8 cellular contexts compared by ENCODE assay signal in genomic region chr17:18791402-18791801, GRCh38. TPM values are rescaled to one million over a fixed set of nuclear protein-coding genes. Genes with fewer than 3 reads are reported as not detected.
A peak's percentile ranks its signal among the peaks of the same experiment; 100 is the strongest.
DNase-seq lines count a peak whose midpoint lies in the region; ATAC-seq, FAIRE-seq and TF ChIP-seq lines count a peak whose summit lies in the region.
"Not testable (repeated sequence)": the region's sequence is repeated elsewhere in the genome, so short reads cannot be mapped to it uniquely, and the experiment has no call there.
"Had no signal": no experiment of that assay in that cellular context is flagged by ENCODE, and none has a peak within 500 bp of the region (broad histone marks: within the 10 kb centered on the region; RNA-seq: fewer than 3 reads in every experiment).

No MANE protein-coding gene starts in this region.

- not testable (repeated sequence) for H3K27me3 Mint-ChIP-seq in activated CD8-positive, alpha-beta T cell treated with anti-CD3 and anti-CD28 coated beads, Interleukin-2, amount 10 ng/mL, durations not matched to agents 7 days and 5 days (ENCODE audit: low read depth); central memory CD8-positive, alpha-beta T cell; naive B cell

- H3K9ac ChIP-seq in DND-41 (ENCODE audit: low read depth, low read length) = not testable (repeated sequence)

- H3K36me3 ChIP-seq in DND-41 (ENCODE audit: insufficient read depth, low read length); OCI-LY7 (ENCODE audit: insufficient read depth, low read length): not testable (repeated sequence)
- H3K36me3 ChIP-seq in left ventricle myocardium inferior = peaks cover 13% of the 10 kb centered on the region

- not testable (repeated sequence) for H3K27me3 ChIP-seq in DND-41 (ENCODE audit: insufficient read depth, low read length, poor library complexity); left ventricle myocardium inferior (ENCODE audit: low read depth)

- H3K9me3 Mint-ChIP-seq in activated CD8-positive, alpha-beta T cell treated with anti-CD3 and anti-CD28 coated beads, Interleukin-2, amount 10 ng/mL, durations not matched to agents 7 days and 5 days (ENCODE audit: insufficient read depth); central memory CD8-positive, alpha-beta T cell; naive B cell: not testable (repeated sequence)

- H3K9me2 ChIP-seq in OCI-LY7 (ENCODE audit: insufficient read depth, low read length) = not testable (repeated sequence)

- H3K79me2 ChIP-seq in DND-41 (ENCODE audit: insufficient read depth, low read length); OCI-LY7 (ENCODE audit: insufficient read depth, low read depth, low read length): not testable (repeated sequence)

- peaks cover 22% of the 10 kb centered on the region for H3K4me1 Mint-ChIP-seq in activated CD8-positive, alpha-beta T cell treated with anti-CD3 and anti-CD28 coated beads, Interleukin-2, amount 10 ng/mL, durations not matched to agents 7 days and 5 days (ENCODE audit: low read depth)
- H3K4me1 Mint-ChIP-seq in central memory CD8-positive, alpha-beta T cell = peaks cover 21% of the 10 kb centered on the region
- H3K4me1 Mint-ChIP-seq in naive B cell = peaks cover 3 to 24% (median 23%) of the 10 kb centered on the region in 3 donors

- not testable (repeated sequence) for H3K9me3 ChIP-seq in DND-41 (ENCODE audit: insufficient read depth, low read length, severe bottlenecking); OCI-LY7 (ENCODE audit: low read length); left ventricle myocardium inferior (replicated peaks)

- not testable (repeated sequence) for H3K4me1 ChIP-seq in DND-41 (ENCODE audit: insufficient read depth, low read length); OCI-LY7 (ENCODE audit: insufficient read depth, low read length, poor library complexity, severe bottlenecking); left ventricle myocardium inferior

- TF ChIP-seq POLR2A in H54 (IDR thresholded peaks at IDR 0.05; ENCODE audit: low read depth, low read length) = not testable (repeated sequence)

- POLR2A ChIA-PET in OCI-LY7 (lab: Charles Lee); activated CD8-positive, alpha-beta T cell treated with anti-CD3 and anti-CD28 coated beads, Interleukin-2, amount 10 ng/mL, durations not matched to agents 7 days and 5 days (lab: Charles Lee): not testable (repeated sequence)

- intact Hi-C loops in OCI-LY7 (cut with micrococcal nuclease; ENCODE audit: unreplicated experiment); left ventricle myocardium inferior (cut with micrococcal nuclease): not testable (repeated sequence)

- H3K27ac Mint-ChIP-seq in activated CD8-positive, alpha-beta T cell treated with anti-CD3 and anti-CD28 coated beads, Interleukin-2, amount 10 ng/mL, durations not matched to agents 7 days and 5 days; central memory CD8-positive, alpha-beta T cell (ENCODE audit: low read depth); naive B cell: not testable (repeated sequence)

- not testable (repeated sequence) for H3K4me3 ChIP-seq in DND-41 (ENCODE audit: low read depth in 1 of 2, low read length in 2 of 2); OCI-LY7 (ENCODE audit: low read depth, low read length, poor library complexity, severe bottlenecking); left ventricle myocardium inferior

- not testable (repeated sequence) for H3K4me3 Mint-ChIP-seq in activated CD8-positive, alpha-beta T cell treated with anti-CD3 and anti-CD28 coated beads, Interleukin-2, amount 10 ng/mL, durations not matched to agents 7 days and 5 days; central memory CD8-positive, alpha-beta T cell; naive B cell

- CTCF ChIA-PET in OCI-LY7 (lab: Charles Lee; ENCODE audit: unreplicated experiment); activated CD8-positive, alpha-beta T cell treated with anti-CD3 and anti-CD28 coated beads, Interleukin-2, amount 10 ng/mL, durations not matched to agents 7 days and 5 days (lab: Charles Lee): not testable (repeated sequence)

- BruUV-seq in OCI-LY7 (replicated peaks; lab: Mats Ljungman, UMichigan) = TSS peak; percentile 23

- not testable (repeated sequence) for DNase-seq in DND-41; H54 (ENCODE audit: insufficient read length, low spot score); OCI-LY7 (ENCODE audit: low spot score); activated CD8-positive, alpha-beta T cell treated with anti-CD3 and anti-CD28 coated beads, Interleukin-2, amount 10 ng/mL, durations not matched to agents 7 days and 5 days; central memory CD8-positive, alpha-beta T cell (ENCODE audit: low spot score in 2 of 2); left ventricle myocardium inferior; naive B cell

- not testable (repeated sequence) for H3K27ac ChIP-seq in DND-41 (ENCODE audit: low read length); OCI-LY7 (ENCODE audit: low read depth, low read length, poor library complexity, severe bottlenecking); left ventricle myocardium inferior (replicated peaks)

- peak; percentile 53; the same call in 2 of the 3 replicates for ATAC-seq in DND-41 (ENCODE audit: insufficient read depth, low read depth)
- peak; percentile 79 for ATAC-seq in activated CD8-positive, alpha-beta T cell treated with anti-CD3 and anti-CD28 coated beads, Interleukin-2, amount 10 ng/mL, durations not matched to agents 7 days and 5 days
- ATAC-seq in central memory CD8-positive, alpha-beta T cell (replicated peaks; ENCODE audit: extremely low read depth, poor library complexity, severe bottlenecking) = peak; percentile 60
- ATAC-seq in naive B cell (ENCODE audit: low read depth in 2 of 2) = peak; percentile 46 to 49

- not testable (repeated sequence) for H2AFZ ChIP-seq in DND-41 (ENCODE audit: low read depth, low read length); OCI-LY7 (ENCODE audit: low read length)

- H3K36me3 Mint-ChIP-seq in activated CD8-positive, alpha-beta T cell treated with anti-CD3 and anti-CD28 coated beads, Interleukin-2, amount 10 ng/mL, durations not matched to agents 7 days and 5 days (ENCODE audit: low read depth) = peaks cover 23% of the 10 kb centered on the region
- H3K36me3 Mint-ChIP-seq in central memory CD8-positive, alpha-beta T cell (ENCODE audit: insufficient read depth) = peaks cover 32% of the 10 kb centered on the region
- not testable (repeated sequence) for H3K36me3 Mint-ChIP-seq in naive B cell

- H4K20me1 ChIP-seq in DND-41 (ENCODE audit: insufficient read depth, low read length); OCI-LY7 (ENCODE audit: insufficient read depth, low read length): not testable (repeated sequence)

- TF ChIP-seq CTCF in DND-41 (IDR thresholded peaks at IDR 0.05; ENCODE audit: borderline replicate concordance, extremely low read depth, low read length, poor library complexity, severe bottlenecking) = not testable (repeated sequence)
- 0 out of 2 replicates have a peak, but pooled peaks have one; percentile 34 for TF ChIP-seq CTCF in OCI-LY7 (conservative IDR thresholded peaks at IDR 0.05; ENCODE audit: low read length)
- peak; percentile 12 for TF ChIP-seq CTCF in left ventricle myocardium inferior (IDR thresholded peaks at IDR 0.05; ENCODE audit: borderline replicate concordance)

- FAIRE-seq in H54 (lab: Jason Lieb, UNC) = peak; percentile 85

- not testable (repeated sequence) for H3K4me2 ChIP-seq in DND-41 (ENCODE audit: insufficient read depth, low read length); OCI-LY7 (ENCODE audit: low read length)

RNA-seq across cellular contexts. Expression of gene TVP23B, which starts 10.4 kb away (rescaled TPM):
- total RNA-seq in OCI-LY7 (2014; rRNA removed; shearing (Covaris generic)) = 14.4 and 14.5 TPM in 2 replicates
- 20.3 and 20.5 TPM in 2 replicates for total RNA-seq in OCI-LY7 (2022)
- total RNA-seq in activated CD8-positive, alpha-beta T cell treated with anti-CD3 and anti-CD28 coated beads, Interleukin-2, amount 10 ng/mL, durations not matched to agents 7 days and 5 days = 10 to 100 TPM; 21.6 to 29.9 TPM
- 24.7 TPM for total RNA-seq in left ventricle myocardium inferior
- polyA plus RNA-seq in naive B cell (ENCODE audit: low read depth in 6 of 6) = 10 to 100 TPM; 41.0 to 66.7 (median 49.1) TPM

RNA-seq across cellular contexts. Expression of gene FBXW10, which starts 47.5 kb away (rescaled TPM):
- total RNA-seq in OCI-LY7 (2014; rRNA removed; shearing (Covaris generic)) = not detected in 2 replicates
- total RNA-seq in OCI-LY7 (2022) (not detected in 2 replicates), left ventricle myocardium inferior (0.08 TPM)
- not detected for total RNA-seq in activated CD8-positive, alpha-beta T cell treated with anti-CD3 and anti-CD28 coated beads, Interleukin-2, amount 10 ng/mL, durations not matched to agents 7 days and 5 days
- polyA plus RNA-seq in naive B cell (ENCODE audit: low read depth in 6 of 6) = not detected
- total RNA-seq: bronchial epithelial cell had no signal
